23 cellular contexts compared by ENCODE assay signal in the genomic region with DNA sequence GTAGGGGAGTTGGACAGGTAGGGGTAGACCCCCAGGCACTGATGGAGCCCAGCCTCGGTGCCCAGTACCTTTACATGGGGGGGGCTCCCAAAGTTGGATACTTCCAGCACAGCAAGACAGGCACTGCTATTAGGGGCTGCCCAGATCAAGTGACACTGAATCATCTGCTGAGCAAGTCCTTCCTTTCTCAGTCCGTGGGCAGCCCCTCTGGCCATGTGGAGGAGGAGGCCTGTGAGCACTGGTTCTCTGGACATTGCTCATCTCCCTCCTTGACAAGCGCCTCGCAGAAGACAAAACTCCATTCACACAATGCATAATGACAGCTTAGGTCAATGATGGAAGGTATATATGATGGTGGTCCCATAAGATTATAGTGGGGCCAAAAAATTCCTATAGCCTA. TPM values are rescaled to one million over a fixed set of nuclear protein-coding genes. Genes with fewer than 3 reads are reported as not detected.
A peak's percentile ranks its signal among the peaks of the same experiment; 100 is the strongest.
DNase-seq lines count a peak whose midpoint lies in the region; ATAC-seq and TF ChIP-seq lines count a peak whose summit lies in the region.
"Had no signal": no experiment of that assay in that cellular context is flagged by ENCODE, and none has a peak within 500 bp of the region (broad histone marks: within the 10 kb centered on the region; RNA-seq: fewer than 3 reads in every experiment).

No MANE protein-coding gene starts in this region.

- H3K36me3 ChIP-seq in HEK293 (ENCODE audit: control insufficient read depth in 2 of 2, insufficient read depth in 1 of 2, low read length in 2 of 2) (no peaks in the 10 kb centered on the region), gastroesophageal sphincter (no peaks in the 10 kb centered on the region)

- H3K27ac ChIP-seq in HEK293 (ENCODE audit: extremely low read depth, low read depth, low read length) = no peak overlapping the region
- H3K27ac ChIP-seq in gastroesophageal sphincter = no peak overlapping the region
- H3K27ac ChIP-seq: 22Rv1, BLaER1, HL-60 had no signal

- intact Hi-C loops in activated CD8-positive, alpha-beta T cell treated with anti-CD3 and anti-CD28 coated beads for 36 hours (cut with micrococcal nuclease) = no loop called here

- no peak for TF ChIP-seq POLR2A in gastroesophageal sphincter (IDR thresholded peaks at IDR 0.05)

- no CpG with 5 or more reads among the region's 4 CpGs for WGBS in gastroesophageal sphincter (ENCODE audit: low coverage in 1 of 2), 2 donors

- H3K9me3 Mint-ChIP-seq in activated CD8-positive, alpha-beta T cell treated with anti-CD3 and anti-CD28 coated beads for 36 hours = peaks cover 2% of the 10 kb centered on the region
- no peaks in the 10 kb centered on the region for H3K9me3 Mint-ChIP-seq in activated CD8-positive, alpha-beta T cell treated with anti-CD3 and anti-CD28 coated beads, Interleukin-2, amount 10 ng/mL, durations not matched to agents 7 days and 5 days (ENCODE audit: insufficient read depth)
- H3K9me3 Mint-ChIP-seq in activated T-helper 17 cell treated with anti-CD3 and anti-CD28 coated beads, Interleukin-2, amount 50 U/mL, for 72 hours = no peaks in the 10 kb centered on the region
- H3K9me3 Mint-ChIP-seq: CD4-positive, alpha-beta T cell; IgD-negative memory B cell had no signal

- no peaks in the 10 kb centered on the region for H3K9me3 ChIP-seq in HEK293 (ENCODE audit: control insufficient read depth, insufficient read depth, low read depth, low read length)
- H3K9me3 ChIP-seq in gastroesophageal sphincter = no peaks in the 10 kb centered on the region

- TF ChIP-seq CTCF in activated CD8-positive, alpha-beta T cell treated with anti-CD3 and anti-CD28 coated beads for 36 hours (IDR thresholded peaks at IDR 0.05) = no peak
- TF ChIP-seq CTCF in HEK293 (tag by site-specific recombination; IDR thresholded peaks at IDR 0.05) (no peak), fibroblast of mammary gland (conservative IDR thresholded peaks at IDR 0.05; ENCODE audit: control insufficient read depth, insufficient read depth, low read depth, low read length) (no peak), gastroesophageal sphincter (IDR thresholded peaks at IDR 0.05) (no peak)

- H3K27ac Mint-ChIP-seq in activated CD8-positive, alpha-beta T cell treated with anti-CD3 and anti-CD28 coated beads for 36 hours = no peak overlapping the region
- no peak overlapping the region for H3K27ac Mint-ChIP-seq in activated CD8-positive, alpha-beta T cell treated with anti-CD3 and anti-CD28 coated beads, Interleukin-2, amount 10 ng/mL, durations not matched to agents 7 days and 5 days
- no peak overlapping the region for H3K27ac Mint-ChIP-seq in activated T-helper 17 cell treated with anti-CD3 and anti-CD28 coated beads, Interleukin-2, amount 50 U/mL, for 72 hours
- H3K27ac Mint-ChIP-seq: CD4-positive, alpha-beta T cell; H9 had no signal

- TF ChIP-seq EP300 in gastroesophageal sphincter (IDR thresholded peaks at IDR 0.05) = no peak

- DNase-seq in activated CD8-positive, alpha-beta T cell treated with anti-CD3 and anti-CD28 coated beads for 36 hours = peak; percentile 7
- no peak for DNase-seq in activated CD8-positive, alpha-beta T cell treated with anti-CD3 and anti-CD28 coated beads, Interleukin-2, amount 10 ng/mL, durations not matched to agents 7 days and 5 days
- DNase-seq in fibroblast of mammary gland (ENCODE audit: low read depth) = peak; percentile 16
- DNase-seq in epidermal melanocyte (ENCODE audit: insufficient read length, low spot score) = no peak
- no peak for DNase-seq in activated naive CD4-positive, alpha-beta T cell treated with anti-CD3 and anti-CD28 coated beads, Interleukin-2, amount 50 U/mL, for 16 hours
- DNase-seq: ACHN; CD4-positive, alpha-beta T cell; COR-L47; DMS79; H9; NCI-H2029 treated with DMSO at 0.1 percent for 48 hours; NCI-H2171; NCI-H345; NCI-H524; NCI-H774 had no signal

- 0 out of 2 replicates have a peak, but pooled peaks cover 2% of the 10 kb centered on the region for H3K4me1 ChIP-seq in HEK293 (ENCODE audit: control insufficient read depth, insufficient read depth, low read length)
- peaks cover 0 to 11% (median 2%) of the 10 kb centered on the region in 3 donors for H3K4me1 ChIP-seq in gastroesophageal sphincter

- H3K4me1 Mint-ChIP-seq in activated CD8-positive, alpha-beta T cell treated with anti-CD3 and anti-CD28 coated beads for 36 hours (ENCODE audit: low read depth) = peaks cover 7% of the 10 kb centered on the region
- peaks cover 3% of the 10 kb centered on the region for H3K4me1 Mint-ChIP-seq in activated CD8-positive, alpha-beta T cell treated with anti-CD3 and anti-CD28 coated beads, Interleukin-2, amount 10 ng/mL, durations not matched to agents 7 days and 5 days (ENCODE audit: low read depth)
- peaks cover 8% of the 10 kb centered on the region for H3K4me1 Mint-ChIP-seq in activated T-helper 17 cell treated with anti-CD3 and anti-CD28 coated beads, Interleukin-2, amount 50 U/mL, for 72 hours

- no peak for ATAC-seq in activated CD8-positive, alpha-beta T cell treated with anti-CD3 and anti-CD28 coated beads for 36 hours
- no peak for ATAC-seq in activated CD8-positive, alpha-beta T cell treated with anti-CD3 and anti-CD28 coated beads, Interleukin-2, amount 10 ng/mL, durations not matched to agents 7 days and 5 days
- ATAC-seq in activated T-helper 17 cell treated with anti-CD3 and anti-CD28 coated beads, Interleukin-2, amount 50 U/mL, for 72 hours (replicated peaks) = peak; percentile 35
- no peak for ATAC-seq in gastroesophageal sphincter
- ATAC-seq: Panc1 had no signal

- H3K27me3 ChIP-seq in gastroesophageal sphincter = no peaks in the 10 kb centered on the region
- H3K27me3 ChIP-seq: BLaER1 had no signal

- CTCF ChIA-PET in activated CD8-positive, alpha-beta T cell treated with anti-CD3 and anti-CD28 coated beads for 36 hours (lab: Charles Lee) = no interaction called here
- CTCF ChIA-PET in activated CD8-positive, alpha-beta T cell treated with anti-CD3 and anti-CD28 coated beads, Interleukin-2, amount 10 ng/mL, durations not matched to agents 7 days and 5 days (lab: Charles Lee) = no interaction called here
- CTCF ChIA-PET in HEK293 (lab: Yijun Ruan, JAX) = no interaction called here

- H3K4me3 ChIP-seq in HEK293 (ENCODE audit: low read depth, low read length) = no peak overlapping the region
- no peak overlapping the region for H3K4me3 ChIP-seq in fibroblast of mammary gland (ENCODE audit: control insufficient read depth, low read depth, low read length)
- no peak overlapping the region for H3K4me3 ChIP-seq in gastroesophageal sphincter
- H3K4me3 ChIP-seq: BLaER1 had no signal

- no peak overlapping the region for H3K4me3 Mint-ChIP-seq in activated CD8-positive, alpha-beta T cell treated with anti-CD3 and anti-CD28 coated beads for 36 hours
- no peak overlapping the region for H3K4me3 Mint-ChIP-seq in activated CD8-positive, alpha-beta T cell treated with anti-CD3 and anti-CD28 coated beads, Interleukin-2, amount 10 ng/mL, durations not matched to agents 7 days and 5 days
- no peak overlapping the region for H3K4me3 Mint-ChIP-seq in activated T-helper 17 cell treated with anti-CD3 and anti-CD28 coated beads, Interleukin-2, amount 50 U/mL, for 72 hours
- H3K4me3 Mint-ChIP-seq: CD4-positive, alpha-beta T cell; H9; IgD-negative memory B cell had no signal

- POLR2A ChIA-PET in activated CD8-positive, alpha-beta T cell treated with anti-CD3 and anti-CD28 coated beads for 36 hours (lab: Charles Lee) = interaction anchor here (1.4 kb wide), 1 partner anchor 15 kb away, joined by 3 read pairs; no protein-coding TSS in a partner anchor
- POLR2A ChIA-PET in activated CD8-positive, alpha-beta T cell treated with anti-CD3 and anti-CD28 coated beads, Interleukin-2, amount 10 ng/mL, durations not matched to agents 7 days and 5 days (lab: Charles Lee) = no interaction called here
- POLR2A ChIA-PET in HEK293 (lab: Yijun Ruan, JAX) = no interaction called here

- H3K36me3 Mint-ChIP-seq in activated CD8-positive, alpha-beta T cell treated with anti-CD3 and anti-CD28 coated beads for 36 hours (ENCODE audit: low read depth) = peaks cover 8% of the 10 kb centered on the region
- H3K36me3 Mint-ChIP-seq in activated CD8-positive, alpha-beta T cell treated with anti-CD3 and anti-CD28 coated beads, Interleukin-2, amount 10 ng/mL, durations not matched to agents 7 days and 5 days (ENCODE audit: low read depth) = no peaks in the 10 kb centered on the region
- no peaks in the 10 kb centered on the region for H3K36me3 Mint-ChIP-seq in activated T-helper 17 cell treated with anti-CD3 and anti-CD28 coated beads, Interleukin-2, amount 50 U/mL, for 72 hours (ENCODE audit: low read depth)

- no peaks in the 10 kb centered on the region for H3K27me3 Mint-ChIP-seq in activated CD8-positive, alpha-beta T cell treated with anti-CD3 and anti-CD28 coated beads for 36 hours
- H3K27me3 Mint-ChIP-seq in activated CD8-positive, alpha-beta T cell treated with anti-CD3 and anti-CD28 coated beads, Interleukin-2, amount 10 ng/mL, durations not matched to agents 7 days and 5 days (ENCODE audit: low read depth) = no peaks in the 10 kb centered on the region
- H3K27me3 Mint-ChIP-seq in activated T-helper 17 cell treated with anti-CD3 and anti-CD28 coated beads, Interleukin-2, amount 50 U/mL, for 72 hours = no peaks in the 10 kb centered on the region
- H3K27me3 Mint-ChIP-seq: CD4-positive, alpha-beta T cell; IgD-negative memory B cell had no signal

TF ChIP-seq in HEK293, 187 proteins besides CTCF, POLR2A, EP300 and RAD21 (continues in another document):
- TF ChIP-seq ZFHX2 (tag by site-specific recombination; conservative IDR thresholded peaks at IDR 0.05) = 0 out of 2 replicates have a peak, but pooled peaks have one; percentile 17
- TF ChIP-seq ZNF670 (tag by site-specific recombination; IDR thresholded peaks at IDR 0.05; ENCODE audit: low read depth) = no peak
- TF ChIP-seq ZNF561 (tag by site-specific recombination; IDR thresholded peaks at IDR 0.05; ENCODE audit: borderline replicate concordance) = no peak
- no peak for TF ChIP-seq MYNN (tag by site-specific recombination; IDR thresholded peaks at IDR 0.05; ENCODE audit: borderline replicate concordance)
- TF ChIP-seq, protein P1, sequence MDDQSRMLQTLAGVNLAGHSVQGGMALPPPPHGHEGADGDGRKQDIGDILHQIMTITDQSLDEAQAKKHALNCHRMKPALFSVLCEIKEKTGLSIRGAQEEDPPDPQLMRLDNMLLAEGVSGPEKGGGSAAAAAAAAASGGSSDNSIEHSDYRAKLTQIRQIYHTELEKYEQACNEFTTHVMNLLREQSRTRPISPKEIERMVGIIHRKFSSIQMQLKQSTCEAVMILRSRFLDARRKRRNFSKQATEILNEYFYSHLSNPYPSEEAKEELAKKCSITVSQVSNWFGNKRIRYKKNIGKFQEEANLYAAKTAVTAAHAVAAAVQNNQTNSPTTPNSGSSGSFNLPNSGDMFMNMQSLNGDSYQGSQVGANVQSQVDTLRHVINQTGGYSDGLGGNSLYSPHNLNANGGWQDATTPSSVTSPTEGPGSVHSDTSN (CRISPR knock-in tag; IDR thresholded peaks at IDR 0.05) = no peak

RNA-seq across cellular contexts. Expression of a gene that starts 35.7 kb away (rescaled TPM):
- total RNA-seq in activated CD8-positive, alpha-beta T cell treated with anti-CD3 and anti-CD28 coated beads for 36 hours = 10 to 100 TPM; 19.2 to 19.6 TPM
- total RNA-seq in activated CD8-positive, alpha-beta T cell treated with anti-CD3 and anti-CD28 coated beads, Interleukin-2, amount 10 ng/mL, durations not matched to agents 7 days and 5 days = 10 to 100 TPM; 21.7 to 23.1 TPM
- 10 to 100 TPM; 10.5 to 12.8 TPM for total RNA-seq in activated T-helper 17 cell treated with anti-CD3 and anti-CD28 coated beads, Interleukin-2, amount 50 U/mL, for 72 hours
- 10 to 100 TPM in 3 of 4 donors, 1 to 10 TPM in 1; 5.8 to 16.5 (median 11.4) TPM for total RNA-seq in gastroesophageal sphincter

Comparison
In these comparisons a context has a peak if more than half of its experiments do, and no peak if none do; other contexts are left out.
1. DNase-seq: peak in activated CD8-positive, alpha-beta T cell treated with anti-CD3 and anti-CD28 coated beads for 36 hours (single experiment) and fibroblast of mammary gland (single experiment); none in activated CD8-positive, alpha-beta T cell treated with anti-CD3 and anti-CD28 coated beads, Interleukin-2, amount 10 ng/mL, durations not matched to agents 7 days and 5 days (single experiment), epidermal melanocyte (single experiment) and activated naive CD4-positive, alpha-beta T cell treated with anti-CD3 and anti-CD28 coated beads, Interleukin-2, amount 50 U/mL, for 16 hours (single experiment).